In the genomic region with DNA sequence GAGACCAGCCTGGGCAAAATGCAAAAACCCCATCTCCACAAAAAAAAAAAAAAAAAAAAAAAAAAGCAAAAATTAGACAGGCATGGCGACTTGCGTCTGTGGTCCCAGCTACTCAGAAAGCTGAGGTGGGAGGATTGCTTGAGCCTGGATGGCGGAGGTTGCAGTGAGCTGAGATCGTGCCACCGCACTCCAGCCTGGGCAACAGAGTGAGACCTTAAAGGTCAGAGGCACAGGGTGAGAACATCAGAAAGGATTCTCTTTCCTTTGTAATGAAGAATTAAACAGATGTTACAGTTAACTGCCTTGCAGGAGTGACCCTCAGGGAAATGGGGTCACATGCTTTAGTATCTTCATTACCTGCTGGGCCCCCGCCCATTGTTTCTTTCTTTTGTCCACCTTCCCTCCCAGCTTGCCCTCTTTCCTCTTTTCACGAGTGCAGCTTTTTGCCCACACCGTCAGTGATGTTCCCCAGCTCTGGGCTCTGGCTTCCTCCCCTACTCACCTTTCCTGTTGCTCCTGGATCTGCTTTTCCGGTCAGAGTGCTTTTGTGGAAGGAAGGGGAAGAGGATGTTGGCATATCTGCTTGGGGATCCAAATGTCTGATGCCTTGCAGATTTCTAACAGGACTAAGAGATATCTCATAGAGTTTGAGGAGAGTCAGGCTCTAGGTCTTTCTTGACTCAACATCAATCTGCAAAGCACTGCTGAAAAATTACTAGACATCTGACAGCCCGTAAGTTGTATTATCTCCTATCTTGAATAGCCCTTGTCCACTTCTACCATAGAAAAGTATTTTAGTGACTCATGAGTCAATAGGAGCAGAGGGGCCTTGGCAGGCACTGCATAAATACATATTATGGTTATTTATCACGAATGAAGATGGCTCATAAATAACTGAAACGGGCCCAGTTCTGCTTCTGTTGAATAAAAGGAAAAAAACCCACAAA, we compare ENCODE assay signal across 10 cellular contexts. TPM values are rescaled to one million over a fixed set of nuclear protein-coding genes. Genes with fewer than 3 reads are reported as not detected.
DNase-seq lines count a peak whose midpoint lies in the region; ATAC-seq, FAIRE-seq and TF ChIP-seq lines count a peak whose summit lies in the region.
"Had no signal": no experiment of that assay in that cellular context is flagged by ENCODE, and none has a peak within 500 bp of the region (broad histone marks: within the 10 kb centered on the region; RNA-seq: fewer than 3 reads in every experiment).

No MANE protein-coding gene starts in this region.

- H3K36me3 ChIP-seq in heart right ventricle (no peaks in the 10 kb centered on the region), tibial artery (no peaks in the 10 kb centered on the region)
- H3K36me3 ChIP-seq: colonic mucosa had no signal

- DNase-seq in heart right ventricle (no peak), cardiac septum (ENCODE audit: low spot score) (no peak), amniotic epithelial cell (ENCODE audit: low read depth) (peak; percentile 21), left kidney (ENCODE audit: low read depth, low spot score) (peak; percentile 53), tibial artery (no peak), GM19239 (ENCODE audit: insufficient read length, low spot score) (no peak), superior temporal gyrus (ENCODE audit: extremely low spot score) (no peak)
- DNase-seq in activated T-helper 1 cell treated with anti-CD3 and anti-CD28 coated beads, Interleukin-12 subunit alpha, Interleukin-12 subunit beta, Interleukin-2, Interleukin-4 antibody, amounts not matched to agents 30 ng/mL and 10 ng/mL and 1 ng/mL, durations not matched to agents 14 hours and 24 hours and 36 hours (ENCODE audit: low spot score), result no peak

- 76 to 80% methylated on average over 12 of the region's 12 CpGs for WGBS in heart right ventricle, 2 donors

- H3K4me1 Mint-ChIP-seq in activated T-helper 1 cell treated with anti-CD3 and anti-CD28 coated beads, Interleukin-12 subunit alpha, Interleukin-12 subunit beta, Interleukin-2, Interleukin-4 antibody, amounts not matched to agents 30 ng/mL and 10 ng/mL and 1 ng/mL, durations not matched to agents 14 hours and 24 hours and 36 hours (ENCODE audit: low read depth), result peaks cover 23% of the 10 kb centered on the region

- intact Hi-C loops in heart right ventricle (cut with DNase I), result loop anchor here in 9 of 10 donors (1.0 to 5.0 kb wide), 7 partner anchors 32 to 318 kb away; a partner anchor contains a TSS
- intact Hi-C loops in cardiac septum (cut with DNase I), result loop anchor here (1.0 kb wide), 1 partner anchor 235 kb away; no protein-coding TSS in a partner anchor
- intact Hi-C loops in tibial artery (cut with DNase I; ENCODE audit: low total_unique reads), result loop anchor here (10.0 kb wide), 1 partner anchor 184 kb away; a partner anchor contains a TSS
- intact Hi-C loops in activated T-helper 1 cell treated with anti-CD3 and anti-CD28 coated beads, Interleukin-12 subunit alpha, Interleukin-12 subunit beta, Interleukin-2, Interleukin-4 antibody, amounts not matched to agents 30 ng/mL and 10 ng/mL and 1 ng/mL, durations not matched to agents 14 hours and 24 hours and 36 hours (cut with micrococcal nuclease), result loop anchor here (1.0 kb wide), 1 partner anchor 235 kb away; no protein-coding TSS in a partner anchor

- no peaks in the 10 kb centered on the region for H3K27me3 ChIP-seq in heart right ventricle
- no peaks in the 10 kb centered on the region for H3K27me3 ChIP-seq in tibial artery
- H3K27me3 ChIP-seq: colonic mucosa had no signal

- peaks cover 13 to 54% (median 39%) of the 10 kb centered on the region in 9 donors for H3K4me1 ChIP-seq in heart right ventricle
- peaks cover 0 to 45% (median 31%) of the 10 kb centered on the region in 4 donors for H3K4me1 ChIP-seq in tibial artery

- H3K27ac Mint-ChIP-seq in activated T-helper 1 cell treated with anti-CD3 and anti-CD28 coated beads, Interleukin-12 subunit alpha, Interleukin-12 subunit beta, Interleukin-2, Interleukin-4 antibody, amounts not matched to agents 30 ng/mL and 10 ng/mL and 1 ng/mL, durations not matched to agents 14 hours and 24 hours and 36 hours, result no peak overlapping the region

- H3K36me3 Mint-ChIP-seq in activated T-helper 1 cell treated with anti-CD3 and anti-CD28 coated beads, Interleukin-12 subunit alpha, Interleukin-12 subunit beta, Interleukin-2, Interleukin-4 antibody, amounts not matched to agents 30 ng/mL and 10 ng/mL and 1 ng/mL, durations not matched to agents 14 hours and 24 hours and 36 hours (ENCODE audit: low read depth), result no peaks in the 10 kb centered on the region

- H3K4me3 ChIP-seq in heart right ventricle, result no peak overlapping the region
- H3K4me3 ChIP-seq in tibial artery, result no peak overlapping the region
- H3K4me3 ChIP-seq: colonic mucosa, lung had no signal

- FAIRE-seq in GM19239 (lab: Jason Lieb, UNC), result no peak

- no peak for ATAC-seq in heart right ventricle

- H3K9me3 ChIP-seq in heart right ventricle, result no peaks in the 10 kb centered on the region
- H3K9me3 ChIP-seq in tibial artery, result no peaks in the 10 kb centered on the region
- H3K9me3 ChIP-seq: colonic mucosa had no signal

- no peak for TF ChIP-seq CTCF in heart right ventricle (IDR thresholded peaks at IDR 0.05)
- TF ChIP-seq CTCF in tibial artery (IDR thresholded peaks at IDR 0.05), result no peak

- H3K4me3 Mint-ChIP-seq in activated T-helper 1 cell treated with anti-CD3 and anti-CD28 coated beads, Interleukin-12 subunit alpha, Interleukin-12 subunit beta, Interleukin-2, Interleukin-4 antibody, amounts not matched to agents 30 ng/mL and 10 ng/mL and 1 ng/mL, durations not matched to agents 14 hours and 24 hours and 36 hours, result no peak overlapping the region

- H3K9me3 Mint-ChIP-seq in activated T-helper 1 cell treated with anti-CD3 and anti-CD28 coated beads, Interleukin-12 subunit alpha, Interleukin-12 subunit beta, Interleukin-2, Interleukin-4 antibody, amounts not matched to agents 30 ng/mL and 10 ng/mL and 1 ng/mL, durations not matched to agents 14 hours and 24 hours and 36 hours, result no peaks in the 10 kb centered on the region

- H3K27me3 Mint-ChIP-seq in activated T-helper 1 cell treated with anti-CD3 and anti-CD28 coated beads, Interleukin-12 subunit alpha, Interleukin-12 subunit beta, Interleukin-2, Interleukin-4 antibody, amounts not matched to agents 30 ng/mL and 10 ng/mL and 1 ng/mL, durations not matched to agents 14 hours and 24 hours and 36 hours (ENCODE audit: insufficient read depth), result peaks cover 2% of the 10 kb centered on the region

- H3K27ac ChIP-seq in heart right ventricle (peak overlapping the region in 6 of 10 donors; percentile 23 to 89 (median 84)), tibial artery (peak overlapping the region; percentile 1 to 73)
- H3K27ac ChIP-seq: colonic mucosa had no signal

RNA-seq across cellular contexts. Expression of a gene that starts 35.6 kb away (rescaled TPM):
- total RNA-seq in heart right ventricle (100 to 1,000 TPM; 347 to 581 (median 535) TPM), cardiac septum (360 TPM)
- polyA plus RNA-seq in heart right ventricle, result 100 to 1,000 TPM; 527 to 567 TPM
- 107 and 108 TPM in 2 replicates for total RNA-seq in activated T-helper 1 cell treated with anti-CD3 and anti-CD28 coated beads, Interleukin-12 subunit alpha, Interleukin-12 subunit beta, Interleukin-2, Interleukin-4 antibody, amounts not matched to agents 30 ng/mL and 10 ng/mL and 1 ng/mL, durations not matched to agents 14 hours and 24 hours and 36 hours

Comparison
In these comparisons a context has a peak if more than half of its experiments do, and no peak if none do; other contexts are left out.
1. DNase-seq: peak in amniotic epithelial cell (single experiment) and left kidney (single experiment); none in heart right ventricle (0 of 2), cardiac septum (single experiment), tibial artery (0 of 2), GM19239 (single experiment), superior temporal gyrus (single experiment) and activated T-helper 1 cell treated with anti-CD3 and anti-CD28 coated beads, Interleukin-12 subunit alpha, Interleukin-12 subunit beta, Interleukin-2, Interleukin-4 antibody, amounts not matched to agents 30 ng/mL and 10 ng/mL and 1 ng/mL, durations not matched to agents 14 hours and 24 hours and 36 hours (single experiment).